10 cellular contexts compared by ENCODE assay signal in genomic region chrX:46710927-46711623, GRCh38. TPM values are rescaled to one million over a fixed set of nuclear protein-coding genes. Genes with fewer than 3 reads are reported as not detected.
A peak's percentile ranks its signal among the peaks of the same experiment; 100 is the strongest.
DNase-seq lines count a peak whose midpoint lies in the region; ATAC-seq and TF ChIP-seq lines count a peak whose summit lies in the region.
"Had no signal": no experiment of that assay in that cellular context is flagged by ENCODE, and none has a peak within 500 bp of the region (broad histone marks: within the 10 kb centered on the region; RNA-seq: fewer than 3 reads in every experiment).

No MANE protein-coding gene starts in this region.

- H3K4me3 ChIP-seq in PC-9 = no peak overlapping the region
- H3K4me3 ChIP-seq: vagina had no signal

- CTCF ChIA-PET in PC-9 (lab: Charles Lee) = no interaction called here

- H3K27me3 Mint-ChIP-seq in IgD-negative memory B cell = peaks cover 4% of the 10 kb centered on the region

- H3K9me3 Mint-ChIP-seq in IgD-negative memory B cell = no peaks in the 10 kb centered on the region

- no peaks in the 10 kb centered on the region for H4K20me1 ChIP-seq in PC-9 (ENCODE audit: insufficient read depth)

- H3K36me3 ChIP-seq in PC-9 (ENCODE audit: low read depth) = no peaks in the 10 kb centered on the region
- H3K36me3 ChIP-seq: vagina had no signal

- peaks cover 7% of the 10 kb centered on the region; the same call in 1 of the 2 replicates for H3K4me1 ChIP-seq in PC-9 (replicated peaks; ENCODE audit: insufficient read depth)
- H3K4me1 ChIP-seq: vagina had no signal

- no peak overlapping the region for H2AFZ ChIP-seq in PC-9

- no peaks in the 10 kb centered on the region for H3K9me3 ChIP-seq in PC-9 (ENCODE audit: insufficient read depth, low read depth)
- H3K9me3 ChIP-seq: vagina had no signal

- peak; percentile 4 for DNase-seq in activated CD4-positive, alpha-beta T cell treated with anti-CD3 and anti-CD28 coated beads for 48 hours
- DNase-seq in activated CD4-positive, alpha-beta T cell treated with anti-CD3 and anti-CD28 coated beads for 4 hours = no peak
- DNase-seq in PC-9 = no peak
- peak; percentile 21 for DNase-seq in retina
- DNase-seq in UCSD-AML1 (lab: John Stamatoyannopoulos, UW; ENCODE audit: unreplicated experiment) = no peak
- DNase-seq in hepatic stellate cell (ENCODE audit: low spot score) = no peak
- DNase-seq: foreskin melanocyte had no signal

- peaks cover 8% of the 10 kb centered on the region; the same call in 1 of the 2 replicates for H3F3A ChIP-seq in PC-9 (ENCODE audit: insufficient read depth, low read depth)

- ATAC-seq in HG03139 (IDR thresholded peaks at IDR 0.05; ENCODE audit: unreplicated experiment) = no peak

- no TSS peak for BruUV-seq in PC-9 (replicated peaks; lab: Mats Ljungman, UMichigan)

- H3K4me2 ChIP-seq in PC-9 = peak overlapping the region; percentile 31

- intact Hi-C loops in PC-9 (cut with micrococcal nuclease; ENCODE audit: unreplicated experiment) = no loop called here

- peaks cover 2% of the 10 kb centered on the region for H3K36me3 Mint-ChIP-seq in IgD-negative memory B cell

- H3K27ac ChIP-seq in PC-9 = peak overlapping the region; percentile 49
- H3K27ac ChIP-seq: vagina had no signal

- no peaks in the 10 kb centered on the region for H3K9me2 ChIP-seq in PC-9 (ENCODE audit: insufficient read depth)

- no peaks in the 10 kb centered on the region for H3K27me3 ChIP-seq in PC-9 (ENCODE audit: insufficient read depth, low read depth)
- H3K27me3 ChIP-seq: vagina had no signal

- peaks cover 33% of the 10 kb centered on the region for H3K79me2 ChIP-seq in PC-9 (ENCODE audit: low read depth)

- TF ChIP-seq CTCF in PC-9 (conservative IDR thresholded peaks at IDR 0.05) = no peak

- peaks cover 44 to 62% (median 55%) of the 10 kb centered on the region in 3 donors for H3K4me1 Mint-ChIP-seq in IgD-negative memory B cell

- peak overlapping the region in 3 of 4 donors; percentile 1 to 75 (median 24) for H3K4me3 Mint-ChIP-seq in IgD-negative memory B cell

- H3K27ac Mint-ChIP-seq in IgD-negative memory B cell = peak overlapping the region; percentile 11 to 73 (median 28)

- POLR2A ChIA-PET in PC-9 (lab: Charles Lee; ENCODE audit: unreplicated experiment) = no interaction called here

RNA-seq across cellular contexts. Expression of gene SLC9A7, which starts 47.8 kb away (rescaled TPM):
- 18.7 TPM for polyA plus RNA-seq in IgD-negative memory B cell
- total RNA-seq in PC-9 (2021) = 20.2 and 20.9 TPM in 2 replicates

Comparison
In these comparisons a context has a peak if more than half of its experiments do, and no peak if none do; other contexts are left out.
1. DNase-seq: peak in activated CD4-positive, alpha-beta T cell treated with anti-CD3 and anti-CD28 coated beads for 48 hours (single experiment) and retina (single experiment); none in activated CD4-positive, alpha-beta T cell treated with anti-CD3 and anti-CD28 coated beads for 4 hours (0 of 2), PC-9 (0 of 2), UCSD-AML1 (single experiment) and hepatic stellate cell (single experiment).